ENCODE assay signal across 8 cellular contexts in genomic region chr17:27244481-27245223, GRCh38. TPM values are rescaled to one million over a fixed set of nuclear protein-coding genes. Genes with fewer than 3 reads are reported as not detected.
DNase-seq lines count a peak whose midpoint lies in the region; TF ChIP-seq lines count a peak whose summit lies in the region.

No MANE protein-coding gene starts in this region.

- CTCF ChIA-PET in Caco-2 (lab: Charles Lee), result interaction anchor here (0.9 to 3.3 kb wide), 5 partner anchors 8 to 211 kb away, joined by 3 to 50 read pairs (median 14); partner anchors contain the start of genes KSR1 and WSB1
- CTCF ChIA-PET in PC-9 (lab: Charles Lee), result interaction anchor here (0.8 kb wide), 1 partner anchor 79 kb away, joined by 7 read pairs; no protein-coding TSS in a partner anchor
- CTCF ChIA-PET in HEK293T (lab: Yijun Ruan, JAX), result interaction anchor here (3.8 kb wide), 1 partner anchor 89 kb away, joined by 16 read pairs; no protein-coding TSS in a partner anchor

- H3K9me2 ChIP-seq in PC-9 (ENCODE audit: insufficient read depth), result no peaks in the 10 kb centered on the region

- peaks cover 49% of the 10 kb centered on the region for H3F3A ChIP-seq in PC-9 (ENCODE audit: insufficient read depth, low read depth)

- H3K27me3 ChIP-seq in Caco-2 (replicated peaks; ENCODE audit: control insufficient read depth, insufficient read depth, low read length), result no peaks in the 10 kb centered on the region
- H3K27me3 ChIP-seq in PC-9 (ENCODE audit: insufficient read depth, low read depth), result no peaks in the 10 kb centered on the region

- BruUV-seq in Caco-2 (replicated peaks; lab: Mats Ljungman, UMichigan) (no TSS peak), PC-9 (replicated peaks; lab: Mats Ljungman, UMichigan) (no TSS peak)

- peak overlapping the region; percentile 46 for H3K4me3 Mint-ChIP-seq in Caco-2 (ENCODE audit: unreplicated experiment)
- H3K4me3 Mint-ChIP-seq in nephron progenitor cell, result no peak overlapping the region
- no peak overlapping the region for H3K4me3 Mint-ChIP-seq in activated T-cell treated with anti-CD3 and anti-CD28 coated beads, Interleukin-2, amount 50 U/mL, for 24 hours

- H3K4me1 ChIP-seq in Caco-2 (peaks cover 46% of the 10 kb centered on the region), PC-9 (replicated peaks; ENCODE audit: insufficient read depth) (peaks cover 88% of the 10 kb centered on the region)

- H3K36me3 ChIP-seq in Caco-2 (ENCODE audit: control insufficient read depth, insufficient read depth, low read length), result no peaks in the 10 kb centered on the region
- no peaks in the 10 kb centered on the region for H3K36me3 ChIP-seq in PC-9 (ENCODE audit: low read depth)

- H3K9me3 ChIP-seq in Caco-2, result no peaks in the 10 kb centered on the region
- H3K9me3 ChIP-seq in PC-9 (ENCODE audit: insufficient read depth, low read depth), result no peaks in the 10 kb centered on the region

- H4K20me1 ChIP-seq in PC-9 (ENCODE audit: insufficient read depth), result no peaks in the 10 kb centered on the region

- 0 out of 2 replicates have a peak overlapping the region, but pooled peaks have one; percentile 58 for H2AFZ ChIP-seq in PC-9

- H3K27ac ChIP-seq in PC-9, result peak overlapping the region; percentile 79

- H3K27ac Mint-ChIP-seq in Caco-2 (ENCODE audit: unreplicated experiment) (peak overlapping the region; percentile 5), nephron progenitor cell (no peak overlapping the region)
- H3K27ac Mint-ChIP-seq in activated T-cell treated with anti-CD3 and anti-CD28 coated beads, Interleukin-2, amount 50 U/mL, for 24 hours, result no peak overlapping the region

- TF ChIP-seq CTCF in Caco-2 (IDR thresholded peaks at IDR 0.05; ENCODE audit: insufficient read depth in 1 of 2, low read depth in 1 of 2, low read length in 1 of 2, severe bottlenecking in 1 of 2, unreplicated experiment in 1 of 2) (no peak), PC-9 (conservative IDR thresholded peaks at IDR 0.05) (no peak), nephron progenitor cell (IDR thresholded peaks at IDR 0.05) (no peak)

- peaks cover 37% of the 10 kb centered on the region for H3K4me1 Mint-ChIP-seq in Caco-2 (ENCODE audit: low read depth, unreplicated experiment)
- peaks cover 23% of the 10 kb centered on the region for H3K4me1 Mint-ChIP-seq in nephron progenitor cell
- H3K4me1 Mint-ChIP-seq in activated T-cell treated with anti-CD3 and anti-CD28 coated beads, Interleukin-2, amount 50 U/mL, for 24 hours (ENCODE audit: low read depth), result peaks cover 13% of the 10 kb centered on the region

- no peak overlapping the region for H3K4me3 ChIP-seq in Caco-2 (ENCODE audit: low read depth, low read length)
- H3K4me3 ChIP-seq in PC-9, result peak overlapping the region; percentile 36; the same call in 1 of the 2 replicates

- no peaks in the 10 kb centered on the region for H3K79me2 ChIP-seq in PC-9 (ENCODE audit: low read depth)

- intact Hi-C loops in Caco-2 (cut with micrococcal nuclease; ENCODE audit: unreplicated experiment) (loop anchor here (1.0 to 2.0 kb wide), 4 partner anchors 21 to 356 kb away; partner anchors contain the start of gene WSB1), PC-9 (cut with micrococcal nuclease; ENCODE audit: unreplicated experiment) (loop anchor here (1.0 to 10.0 kb wide), 4 partner anchors 89 to 356 kb away; partner anchors contain the start of gene KSR1)

- peak overlapping the region; percentile 86 for H3K4me2 ChIP-seq in PC-9

- POLR2A ChIA-PET in Caco-2 (lab: Charles Lee), result interaction anchor here (1.8 kb wide), 1 partner anchor 50 kb away, joined by 13 read pairs; the partner anchor contains the start of gene WSB1
- POLR2A ChIA-PET in PC-9 (lab: Charles Lee; ENCODE audit: unreplicated experiment), result no interaction called here
- POLR2A ChIA-PET in HEK293T (lab: Yijun Ruan, JAX), result interaction anchor here (1.5 kb wide), 1 partner anchor 50 kb away, joined by 5 read pairs; the partner anchor contains the start of gene WSB1

- DNase-seq in Caco-2, result peak in 1 of 2 experiments; percentile 40
- peak in 1 of 2 experiments; percentile 90 for DNase-seq in PC-9
- peak; percentile 97 for DNase-seq in fibroblast of gingiva (ENCODE audit: low read depth)
- peak; percentile 23 for DNase-seq in nephron progenitor cell
- DNase-seq in activated T-cell treated with anti-CD3 and anti-CD28 coated beads, Interleukin-2, amount 50 U/mL, for 48 hours, result no peak
- DNase-seq in SHP77 treated with DMSO at 0.1 percent for 48 hours (lab: John Stamatoyannopoulos, UW), result no peak
- DNase-seq in activated T-cell treated with anti-CD3 and anti-CD28 coated beads, Interleukin-2, amount 50 U/mL, for 24 hours, result no peak
- no peak for DNase-seq in HEK293T (ENCODE audit: extremely low spot score)

- no peaks in the 10 kb centered on the region for H3K27me3 Mint-ChIP-seq in Caco-2 (ENCODE audit: insufficient read depth, unreplicated experiment)
- peaks cover 29% of the 10 kb centered on the region for H3K27me3 Mint-ChIP-seq in nephron progenitor cell (ENCODE audit: low read depth, poor library complexity)
- H3K27me3 Mint-ChIP-seq in activated T-cell treated with anti-CD3 and anti-CD28 coated beads, Interleukin-2, amount 50 U/mL, for 24 hours, result peaks cover 30% of the 10 kb centered on the region

- H3K9me3 Mint-ChIP-seq in Caco-2 (ENCODE audit: unreplicated experiment) (no peaks in the 10 kb centered on the region), nephron progenitor cell (no peaks in the 10 kb centered on the region)
- no peaks in the 10 kb centered on the region for H3K9me3 Mint-ChIP-seq in activated T-cell treated with anti-CD3 and anti-CD28 coated beads, Interleukin-2, amount 50 U/mL, for 24 hours

- H3K36me3 Mint-ChIP-seq in Caco-2 (ENCODE audit: insufficient read depth, unreplicated experiment) (peaks cover 14% of the 10 kb centered on the region), nephron progenitor cell (ENCODE audit: low read depth) (no peaks in the 10 kb centered on the region)
- no peaks in the 10 kb centered on the region for H3K36me3 Mint-ChIP-seq in activated T-cell treated with anti-CD3 and anti-CD28 coated beads, Interleukin-2, amount 50 U/mL, for 24 hours (ENCODE audit: low read depth)

TF ChIP-seq in HEK293T, 16 proteins besides CTCF, POLR2A, EP300 and RAD21:
- no peak for TF ChIP-seq SP1 (IDR thresholded peaks at IDR 0.05)
- no peak for TF ChIP-seq SUZ12 (IDR thresholded peaks at IDR 0.05)

RNA-seq across cellular contexts. Expression of gene WSB1, which starts 49.3 kb away (rescaled TPM):
- total RNA-seq in Caco-2 (2022), result 149 and 157 TPM in 2 replicates
- 66.2 and 101 TPM in 2 replicates for total RNA-seq in PC-9 (2021)

Comparison
In these comparisons a context has a peak if more than half of its experiments do, and no peak if none do; other contexts are left out.
1. DNase-seq: peak in fibroblast of gingiva (single experiment) and nephron progenitor cell (single experiment); none in activated T-cell treated with anti-CD3 and anti-CD28 coated beads, Interleukin-2, amount 50 U/mL, for 48 hours (0 of 2), SHP77 treated with DMSO at 0.1 percent for 48 hours (single experiment), activated T-cell treated with anti-CD3 and anti-CD28 coated beads, Interleukin-2, amount 50 U/mL, for 24 hours (single experiment) and HEK293T (single experiment).